17 cellular contexts compared by ENCODE assay signal in the genomic region with DNA sequence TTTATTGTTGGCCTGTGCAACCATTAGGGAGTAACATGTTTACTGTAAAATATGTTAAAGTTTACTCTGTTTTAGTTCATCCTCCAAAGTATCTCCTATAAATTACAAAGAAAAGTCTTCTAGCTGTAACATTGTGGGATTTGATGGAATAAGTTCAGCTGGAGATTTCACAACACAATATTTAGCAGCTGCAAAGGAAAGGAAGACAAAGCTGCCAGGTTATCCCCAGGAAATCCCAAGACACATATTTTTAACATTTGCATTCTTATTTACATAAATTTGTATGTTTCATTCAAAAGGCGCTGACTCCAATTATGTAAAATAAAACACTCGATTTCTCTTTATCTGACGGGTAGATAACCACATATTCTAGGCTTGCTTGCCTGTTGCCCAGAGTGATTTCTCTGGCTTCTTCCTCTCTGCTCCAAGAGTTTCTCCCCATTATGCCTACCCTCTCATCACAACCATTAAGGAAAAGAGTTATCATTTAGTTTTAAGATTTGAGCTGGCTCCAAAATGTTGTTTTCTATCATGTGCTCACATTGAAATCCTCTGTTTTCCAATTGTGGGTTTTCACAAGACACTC.
"Had no signal": no experiment of that assay in that cellular context is flagged by ENCODE, and none has a peak within 500 bp of the region (broad histone marks: within the 10 kb centered on the region; RNA-seq: fewer than 3 reads in every experiment).

No MANE protein-coding gene starts in this region.

- H3K4me1 ChIP-seq: SJSA1 had no signal

- H3K4me3 Mint-ChIP-seq: activated naive CD4-positive, alpha-beta T cell treated with anti-CD3 and anti-CD28 coated beads, Interleukin-2, amount 10 ng/mL, durations not matched to agents 7 days and 5 days; naive thymus-derived CD4-positive, alpha-beta T cell had no signal

- H3K4me1 Mint-ChIP-seq: activated naive CD4-positive, alpha-beta T cell treated with anti-CD3 and anti-CD28 coated beads, Interleukin-2, amount 10 ng/mL, durations not matched to agents 7 days and 5 days; naive thymus-derived CD4-positive, alpha-beta T cell had no signal

- H3K36me3 ChIP-seq: esophagus muscularis mucosa, lower lobe of right lung, SJSA1, suprapubic skin had no signal

- H3K27ac Mint-ChIP-seq: activated naive CD4-positive, alpha-beta T cell treated with anti-CD3 and anti-CD28 coated beads, Interleukin-2, amount 10 ng/mL, durations not matched to agents 7 days and 5 days; activated T-helper 2 cell treated with anti-CD3 and anti-CD28 coated beads, Interferon-gamma antibody, Interleukin-2, Interleukin-4, amounts not matched to agents 10 μg/mL and 5 μg/mL and 100 μg/mL, durations not matched to agents 14 hours and 24 hours and 36 hours; naive thymus-derived CD4-positive, alpha-beta T cell had no signal

- H3K36me3 Mint-ChIP-seq: activated naive CD4-positive, alpha-beta T cell treated with anti-CD3 and anti-CD28 coated beads, Interleukin-2, amount 10 ng/mL, durations not matched to agents 7 days and 5 days had no signal

- DNase-seq: activated naive CD4-positive, alpha-beta T cell treated with anti-CD3 and anti-CD28 coated beads, Interleukin-2, amount 10 ng/mL, durations not matched to agents 7 days and 5 days; activated T-cell treated with anti-CD3 and anti-CD28 coated beads for 4 hours; foreskin melanocyte; head of caudate nucleus; lower lobe of right lung; naive thymus-derived CD4-positive, alpha-beta T cell; small intestine; stimulated activated CD4-positive, alpha-beta T cell treated with anti-CD3 and anti-CD28 coated beads, Interleukin-4, amount 100 ng/mL, for 4 hours; stimulated activated CD8-positive, alpha-beta memory T cell treated with anti-CD3 and anti-CD28 coated beads, Interleukin-4, amount 100 ng/mL, for 48 hours; stimulated activated naive CD4-positive, alpha-beta T cell treated with Interleukin-2 at 50 U/mL for 16 hours; trophoblast cell had no signal

- FAIRE-seq: astrocyte, small intestine had no signal

- H3K9me3 ChIP-seq: esophagus muscularis mucosa, SJSA1, suprapubic skin had no signal

- H3K27ac ChIP-seq: lower lobe of right lung, SJSA1, suprapubic skin had no signal

- ATAC-seq: activated CD4-positive, CD25-positive, alpha-beta regulatory T cell treated with anti-CD3 and anti-CD28 coated beads, Interleukin-2, amount 50 U/mL, for 24 hours; naive thymus-derived CD4-positive, alpha-beta T cell had no signal

- H3K27me3 Mint-ChIP-seq: activated naive CD4-positive, alpha-beta T cell treated with anti-CD3 and anti-CD28 coated beads, Interleukin-2, amount 10 ng/mL, durations not matched to agents 7 days and 5 days had no signal

- H3K27me3 ChIP-seq: esophagus muscularis mucosa, SJSA1, suprapubic skin had no signal

- H3K9me3 Mint-ChIP-seq: activated naive CD4-positive, alpha-beta T cell treated with anti-CD3 and anti-CD28 coated beads, Interleukin-2, amount 10 ng/mL, durations not matched to agents 7 days and 5 days; activated T-helper 2 cell treated with anti-CD3 and anti-CD28 coated beads, Interferon-gamma antibody, Interleukin-2, Interleukin-4, amounts not matched to agents 10 μg/mL and 5 μg/mL and 100 μg/mL, durations not matched to agents 14 hours and 24 hours and 36 hours had no signal

- H3K4me3 ChIP-seq: esophagus muscularis mucosa, lower lobe of right lung, SJSA1, suprapubic skin had no signal
